In genomic region chr6:7542878-7543394, GRCh38 we compare ENCODE assay signal across 8 cellular contexts. TPM values are rescaled to one million over a fixed set of nuclear protein-coding genes. Genes with fewer than 3 reads are reported as not detected.
DNase-seq lines count a peak whose midpoint lies in the region; ATAC-seq, FAIRE-seq and TF ChIP-seq lines count a peak whose summit lies in the region.

No MANE protein-coding gene starts in this region.

- no peaks in the 10 kb centered on the region for H3K36me3 ChIP-seq in tibial artery

- intact Hi-C loops in tibial artery (cut with DNase I; ENCODE audit: low total_unique reads) = no loop called here

- H3K27me3 ChIP-seq in tibial artery = peaks cover 0 to 54% of the 10 kb centered on the region in 2 donors

- H3K4me3 ChIP-seq in choroid plexus epithelial cell (ENCODE audit: low read depth, low read length) = peak overlapping the region; percentile 67
- peak overlapping the region; percentile 47 to 53 for H3K4me3 ChIP-seq in tibial artery

- no peak for FAIRE-seq in GM19239 (lab: Jason Lieb, UNC)

- H3K9me3 ChIP-seq in tibial artery = no peaks in the 10 kb centered on the region

- peak; percentile 68 for ATAC-seq in left lobe of liver

- H3K27ac ChIP-seq in tibial artery = no peak overlapping the region

- DNase-seq in DMS153 (lab: John Stamatoyannopoulos, UW) (peak; percentile 36), NCI-H1048 (lab: John Stamatoyannopoulos, UW) (peak; percentile 69), choroid plexus epithelial cell (ENCODE audit: low read depth) (peak; percentile 57), left lobe of liver (ENCODE audit: low spot score) (peak; percentile 94), tibial artery (no peak), HCEC 1CT (no peak), epidermal melanocyte (ENCODE audit: insufficient read length, low spot score) (no peak), GM19239 (ENCODE audit: insufficient read length, low spot score) (no peak)

- TF ChIP-seq CTCF in choroid plexus epithelial cell (conservative IDR thresholded peaks at IDR 0.05; ENCODE audit: low read depth, low read length) (no peak), tibial artery (IDR thresholded peaks at IDR 0.05) (no peak)

- H3K4me1 ChIP-seq in tibial artery = peaks cover 0 to 27% (median 24%) of the 10 kb centered on the region in 4 donors

RNA-seq across cellular contexts. Expression of gene DSP, which starts 1.5 kb away (rescaled TPM):
- 67.5 TPM for total RNA-seq in left lobe of liver

RNA-seq across cellular contexts. Expression of gene SNRNP48, which starts 47.1 kb away (rescaled TPM):
- 7.6 TPM for total RNA-seq in left lobe of liver

Comparison
In these comparisons a context has a peak if more than half of its experiments do, and no peak if none do; other contexts are left out.
1. DNase-seq: peak in DMS153 (single experiment), NCI-H1048 (single experiment), choroid plexus epithelial cell (single experiment) and left lobe of liver (single experiment); none in tibial artery (0 of 2), HCEC 1CT (single experiment), epidermal melanocyte (single experiment) and GM19239 (single experiment).